Comparison of ENCODE assay signal across 8 cellular contexts in the genomic region with DNA sequence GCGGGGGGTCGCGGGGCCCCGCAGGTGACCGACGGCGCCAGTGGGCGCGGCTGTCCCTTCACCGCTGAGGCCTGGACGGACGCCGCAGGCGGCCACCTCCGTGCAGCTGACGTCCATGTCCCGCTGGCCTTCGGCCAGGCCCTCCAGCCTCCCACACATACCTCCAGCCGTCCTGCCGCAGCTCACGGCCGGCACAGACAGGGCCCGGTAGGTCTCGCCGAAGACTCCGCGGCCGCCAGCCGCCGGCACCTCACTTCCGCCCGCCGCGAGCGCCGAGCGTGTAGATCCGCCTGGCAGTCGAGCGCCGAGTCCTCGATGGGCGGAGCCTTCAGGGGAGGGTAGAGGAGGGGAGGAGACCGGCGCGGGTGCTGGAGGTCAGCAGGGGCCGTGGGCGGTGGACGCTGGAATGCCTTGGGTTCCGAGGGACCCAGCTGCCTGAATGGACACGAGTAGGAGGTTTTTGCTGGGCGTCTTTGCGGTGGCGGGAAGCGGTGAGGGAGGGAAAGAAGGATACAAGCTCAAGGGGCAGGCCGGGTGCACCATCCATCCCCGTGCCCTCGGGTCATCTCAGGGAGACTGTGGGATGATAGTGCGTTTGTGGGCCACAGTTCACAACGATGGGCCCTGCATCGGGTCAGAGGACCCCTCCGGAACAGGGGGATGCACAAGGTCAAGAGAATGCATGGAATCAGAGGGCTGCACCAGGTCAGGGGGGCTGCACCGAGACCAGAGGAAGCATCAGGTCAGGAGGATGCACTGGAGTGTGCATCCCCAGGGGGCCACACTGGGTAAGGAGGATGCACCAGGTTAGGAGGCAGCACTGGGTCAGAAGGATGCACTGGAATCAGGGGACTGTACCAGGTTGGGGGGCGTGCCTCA. TPM values are rescaled to one million over a fixed set of nuclear protein-coding genes. Genes with fewer than 3 reads are reported as not detected.
DNase-seq lines count a peak whose midpoint lies in the region; ATAC-seq and TF ChIP-seq lines count a peak whose summit lies in the region.

EXOC2 (minus strand) TSS at position 282 of the 879 bp plus-strand sequence. CDS start 55,321 bp downstream, outside the sequence.

- TF ChIP-seq POLR2A in right lobe of liver (IDR thresholded peaks at IDR 0.05): peak; percentile 70

- WGBS in right lobe of liver (ENCODE audit: insufficient coverage, low coverage, low lambda C conversion rate, missing lambda C conversion rate): 0% methylated on average over 8 of the region's 64 CpGs

- no peaks in the 10 kb centered on the region for H3K9me3 ChIP-seq in right lobe of liver

- ATAC-seq in GM19035 (IDR thresholded peaks at IDR 0.05; ENCODE audit: unreplicated experiment) (peak; percentile 90), HG03280 (IDR thresholded peaks at IDR 0.05; ENCODE audit: unreplicated experiment) (peak; percentile 90), right lobe of liver (peak; percentile 94 to 98 (median 97))

- peak within 1 kb of the TSS in 46 of 59 donors; percentile 19 to 86 (median 67) for H3K27ac ChIP-seq in dorsolateral prefrontal cortex
- peak within 1 kb of the TSS; percentile 41 to 78 (median 44) for H3K27ac ChIP-seq in right lobe of liver

- TF ChIP-seq CTCF in BJ (IDR thresholded peaks at IDR 0.05; ENCODE audit: insufficient read depth, low read depth, low read length) (no peak), dorsolateral prefrontal cortex (IDR thresholded peaks at IDR 0.05 in 54 of 56, conservative IDR thresholded peaks at IDR 0.05 in 2 of 56; ENCODE audit: low read depth in 1 of 56, partially characterized antibody in 56 of 56) (peak in 21 of 56 donors; percentile 9 to 46 (median 23)), right lobe of liver (IDR thresholded peaks at IDR 0.05) (no peak)

- peaks cover 0 to 3% (median 3%) of the 10 kb centered on the region in 4 donors for H3K4me1 ChIP-seq in right lobe of liver

- peak within 1 kb of the TSS; percentile 90 for H3K4me3 ChIP-seq in BJ (ENCODE audit: low read depth, low read length)
- H3K4me3 ChIP-seq in dorsolateral prefrontal cortex: peak within 1 kb of the TSS; percentile 65 to 100 (median 90)
- peak within 1 kb of the TSS; percentile 83 to 98 (median 98) for H3K4me3 ChIP-seq in right lobe of liver

- CTCF ChIA-PET in BJ (lab: Yijun Ruan, JAX): interaction anchor here (1.7 kb wide), 1 partner anchor 9 kb away, joined by 6 read pairs; no protein-coding TSS in a partner anchor

- DNase-seq in BJ (ENCODE audit: low read depth) (no peak), NCI-H69 (lab: John Stamatoyannopoulos, UW) (peak; percentile 97), dorsolateral prefrontal cortex (peak; percentile 67 to 92 (median 82)), right lobe of liver (peak; percentile 90 to 92 (median 90))
- DNase-seq in activated CD4-positive, alpha-beta T cell treated with anti-CD3 and anti-CD28 coated beads, Interleukin-2, amount 50 U/mL, for 48 hours: peak; percentile 87 to 88
- peak; percentile 86 for DNase-seq in stimulated activated CD4-positive, alpha-beta T cell treated with anti-CD3 and anti-CD28 coated beads, Interleukin-4, amount 100 ng/mL, for 24 hours

- no peaks in the 10 kb centered on the region for H3K27me3 ChIP-seq in BJ (ENCODE audit: control insufficient read depth, insufficient read depth, low read length)
- no peaks in the 10 kb centered on the region for H3K27me3 ChIP-seq in dorsolateral prefrontal cortex
- no peaks in the 10 kb centered on the region for H3K27me3 ChIP-seq in right lobe of liver

- no peaks in the 10 kb centered on the region for H3K36me3 ChIP-seq in BJ (ENCODE audit: control insufficient read depth, insufficient read depth, low read length)
- H3K36me3 ChIP-seq in right lobe of liver: no peaks in the 10 kb centered on the region

- intact Hi-C loops in dorsolateral prefrontal cortex (cut with DNase I) (no loop called here), right lobe of liver (cut with DNase I) (no loop called here)

- POLR2A ChIA-PET in BJ (lab: Charles Lee): no interaction called here

RNA-seq across cellular contexts. Expression of gene EXOC2, which starts in this region (rescaled TPM):
- polyA plus RNA-seq in BJ (2011; rRNA removed): 16.0 and 23.5 TPM in 2 replicates
- 21.2 and 33.6 TPM in 2 replicates for polyA minus RNA-seq in BJ (2011; rRNA and poly(A)+ RNA removed)
- total RNA-seq in dorsolateral prefrontal cortex (10 to 100 TPM; 20.3 to 35.6 (median 28.9) TPM), right lobe of liver (10 to 100 TPM in 5 of 6 experiments, 1 to 10 TPM in 1; 7.1 to 12.8 (median 10.5) TPM)
